In the genomic region with DNA sequence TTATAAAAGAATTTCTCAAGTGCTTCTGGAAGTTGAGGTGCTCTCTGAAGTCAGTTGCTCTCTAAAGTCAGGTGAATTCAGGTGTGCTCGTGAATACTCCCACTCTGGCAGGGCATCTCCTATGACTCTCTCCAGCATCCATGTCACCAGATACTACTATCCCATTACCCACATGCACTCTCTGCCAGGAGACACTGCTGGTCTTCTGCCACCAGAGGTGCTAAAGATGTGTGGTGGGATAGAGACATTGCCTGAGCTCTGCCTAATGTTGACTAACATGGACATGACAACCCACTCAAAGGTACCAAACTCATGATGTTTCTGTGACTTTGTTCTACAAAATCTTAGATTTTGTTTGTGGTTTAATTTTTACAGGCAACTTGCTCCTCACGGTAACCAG, we compare ENCODE assay signal across 14 cellular contexts.
A peak's percentile ranks its signal among the peaks of the same experiment; 100 is the strongest.
DNase-seq lines count a peak whose midpoint lies in the region; ATAC-seq and TF ChIP-seq lines count a peak whose summit lies in the region.
"Had no signal": no experiment of that assay in that cellular context is flagged by ENCODE, and none has a peak within 500 bp of the region (broad histone marks: within the 10 kb centered on the region; RNA-seq: fewer than 3 reads in every experiment).

No MANE protein-coding gene starts in this region.

- no peaks in the 10 kb centered on the region for H3K27me3 ChIP-seq in Karpas-422 (ENCODE audit: low read length)
- no peaks in the 10 kb centered on the region for H3K27me3 ChIP-seq in vagina
- H3K27me3 ChIP-seq: SJSA1 had no signal

- H3K9ac ChIP-seq in Karpas-422 (ENCODE audit: low read length) = no peak overlapping the region

- no peaks in the 10 kb centered on the region for H3K36me3 ChIP-seq in Karpas-422 (ENCODE audit: insufficient read depth, low read length)
- H3K36me3 ChIP-seq in vagina = no peaks in the 10 kb centered on the region
- H3K36me3 ChIP-seq: SJSA1 had no signal

- DNase-seq in ACHN = peak; percentile 4
- peak; percentile 48 for DNase-seq in Karpas-422
- peak; percentile 2 for DNase-seq in choroid plexus epithelial cell (ENCODE audit: low read depth)
- no peak for DNase-seq in vagina (ENCODE audit: extremely low spot score in 2 of 2)
- no peak for DNase-seq in foreskin fibroblast
- DNase-seq in NCI-H2107 (lab: John Stamatoyannopoulos, UW) = no peak
- DNase-seq: activated CD4-positive, alpha-beta T cell treated with anti-CD3 and anti-CD28 coated beads, Interleukin-2, amount 50 U/mL, for 4 hours; aorta; KG1; stimulated activated CD8-positive, alpha-beta memory T cell treated with anti-CD3 and anti-CD28 coated beads, Interleukin-4, amount 100 ng/mL, for 48 hours had no signal

- H4K20me1 ChIP-seq in Karpas-422 (ENCODE audit: insufficient read depth, low read depth, low read length) = no peaks in the 10 kb centered on the region

- TF ChIP-seq CTCF in GM12874 (IDR thresholded peaks at IDR 0.05; ENCODE audit: insufficient read depth, low read depth, low read length) (peak; percentile 48), choroid plexus epithelial cell (conservative IDR thresholded peaks at IDR 0.05; ENCODE audit: low read depth, low read length) (peak; percentile 26), vagina (IDR thresholded peaks at IDR 0.05) (no peak), foreskin fibroblast (IDR thresholded peaks at IDR 0.05; ENCODE audit: low read depth, low read length) (no peak)

- H3K4me1 ChIP-seq in Karpas-422 (ENCODE audit: low read length) = no peaks in the 10 kb centered on the region
- no peaks in the 10 kb centered on the region for H3K4me1 ChIP-seq in vagina
- H3K4me1 ChIP-seq: SJSA1 had no signal

- H3K27ac ChIP-seq in Karpas-422 (ENCODE audit: low read length) = no peak overlapping the region
- H3K27ac ChIP-seq in vagina = no peak overlapping the region
- H3K27ac ChIP-seq: SJSA1 had no signal

- ATAC-seq in GM19467 (IDR thresholded peaks at IDR 0.05; ENCODE audit: unreplicated experiment) = no peak
- ATAC-seq: sciatic nerve had no signal

- no peak overlapping the region for H2AFZ ChIP-seq in Karpas-422 (ENCODE audit: low read length)

- intact Hi-C loops in vagina (cut with DNase I) = no loop called here

- TF ChIP-seq POLR2A in vagina (IDR thresholded peaks at IDR 0.05) = no peak

- H3K4me2 ChIP-seq in Karpas-422 (ENCODE audit: low read depth, low read length, poor library complexity, severe bottlenecking) = no peak overlapping the region

- H3K4me3 ChIP-seq in Karpas-422 (ENCODE audit: low read length) (no peak overlapping the region), choroid plexus epithelial cell (ENCODE audit: low read depth, low read length) (no peak overlapping the region), vagina (no peak overlapping the region), foreskin fibroblast (ENCODE audit: low read depth in 1 of 2, low read length in 2 of 2) (no peak overlapping the region)
- H3K4me3 ChIP-seq: SJSA1 had no signal

- no peaks in the 10 kb centered on the region for H3K79me2 ChIP-seq in Karpas-422 (ENCODE audit: low read length)

- no peaks in the 10 kb centered on the region for H3K9me3 ChIP-seq in Karpas-422 (ENCODE audit: low read length)
- no peaks in the 10 kb centered on the region for H3K9me3 ChIP-seq in vagina
- H3K9me3 ChIP-seq: SJSA1 had no signal

- in situ Hi-C loops in ACHN (cut with HindIII; ENCODE audit: low pct_ligation_motif_present, low pct_unique_long_range_greater_than_20kb, low sequenced_read_pairs) = no loop called here

- H3K9me2 ChIP-seq in Karpas-422 (replicated peaks; ENCODE audit: insufficient read depth, low read length) = no peaks in the 10 kb centered on the region

Comparison
In these comparisons a context has a peak if more than half of its experiments do, and no peak if none do; other contexts are left out.
1. DNase-seq: peak in ACHN (single experiment), Karpas-422 (single experiment) and choroid plexus epithelial cell (single experiment); none in vagina (0 of 2), foreskin fibroblast (0 of 2) and NCI-H2107 (single experiment).
2. CTCF ChIP-seq: peak in GM12874 (single experiment) and choroid plexus epithelial cell (single experiment); none in vagina (0 of 3) and foreskin fibroblast (single experiment).